In genomic region chr2:69200107-69200520, GRCh38 we compare ENCODE assay signal across 19 cellular contexts.
DNase-seq lines count a peak whose midpoint lies in the region; ATAC-seq and TF ChIP-seq lines count a peak whose summit lies in the region.
"Had no signal": no experiment of that assay in that cellular context is flagged by ENCODE, and none has a peak within 500 bp of the region (broad histone marks: within the 10 kb centered on the region; RNA-seq: fewer than 3 reads in every experiment).

No MANE protein-coding gene starts in this region.

- TF ChIP-seq POLR2A in gastrocnemius medialis (IDR thresholded peaks at IDR 0.05) (peak in 1 of 2 donors; percentile 8), GM18505 (IDR thresholded peaks at IDR 0.05; ENCODE audit: borderline replicate concordance, extremely low read depth, insufficient read depth, insufficient read length) (no peak)

- POLR2A ChIA-PET in WTC11 (lab: Charles Lee) = no interaction called here

- in situ Hi-C loops in gastrocnemius medialis (cut with MboI; ENCODE audit: low sequenced_read_pairs in 4 of 4) = no loop called here

- peaks cover 3% of the 10 kb centered on the region; the same call in 1 of the 2 replicates for H3K4me1 Mint-ChIP-seq in WTC11
- H3K4me1 Mint-ChIP-seq: IgD-negative memory B cell, T-cell had no signal

- DNase-seq in AG09319 (ENCODE audit: extremely low read depth, low read depth) = peak; percentile 90
- DNase-seq in WTC11 (ENCODE audit: low spot score) = no peak
- DNase-seq in left ventricle myocardium inferior = no peak
- peak in 1 of 2 donors; percentile 30 for DNase-seq in gastrocnemius medialis
- DNase-seq in HUDEP-2 (lab: John Stamatoyannopoulos, UW; ENCODE audit: unreplicated experiment in 76 of 76) = no peak
- DNase-seq in NCI-H1105 (lab: John Stamatoyannopoulos, UW) = no peak
- DNase-seq: activated T-cell treated with anti-CD3 and anti-CD28 coated beads, Interleukin-2, amount 50 U/mL, for 1 hour; AML-193; amniotic stem cell; DMS79 treated with DMSO at 0.1 percent for 48 hours; heart right ventricle; NCI-H187; NCI-H526; T-cell had no signal

- H3K27me3 ChIP-seq in left ventricle myocardium inferior (ENCODE audit: low read depth) (no peaks in the 10 kb centered on the region), gastrocnemius medialis (no peaks in the 10 kb centered on the region)
- H3K27me3 ChIP-seq: heart right ventricle had no signal

- intact Hi-C loops in left ventricle myocardium inferior (cut with micrococcal nuclease) = no loop called here
- intact Hi-C loops in gastrocnemius medialis (cut with DNase I; ENCODE audit: low total_unique reads) = loop anchor here (5.0 kb wide), 1 partner anchor 52 kb away; no protein-coding TSS in a partner anchor

- H3K27ac ChIP-seq in left ventricle myocardium inferior (replicated peaks) (peak overlapping the region; percentile 38), gastrocnemius medialis (peak overlapping the region in 3 of 4 donors; percentile 45 to 57 (median 56))

- H3K4me1 ChIP-seq in left ventricle myocardium inferior = peaks cover 14% of the 10 kb centered on the region
- H3K4me1 ChIP-seq in gastrocnemius medialis = peaks cover 4 to 5% of the 10 kb centered on the region in 2 donors

- H3K4me3 Mint-ChIP-seq in WTC11 = no peak overlapping the region
- H3K4me3 Mint-ChIP-seq: IgD-negative memory B cell, nephron, T-cell had no signal

- no peaks in the 10 kb centered on the region for H3K36me3 Mint-ChIP-seq in WTC11
- H3K36me3 Mint-ChIP-seq: IgD-negative memory B cell, T-cell had no signal

- TF ChIP-seq CTCF in AG09319 (IDR thresholded peaks at IDR 0.05; ENCODE audit: low read depth, low read length) (no peak), WTC11 (IDR thresholded peaks at IDR 0.05) (no peak), left ventricle myocardium inferior (IDR thresholded peaks at IDR 0.05; ENCODE audit: borderline replicate concordance) (no peak), gastrocnemius medialis (IDR thresholded peaks at IDR 0.05 in 4 of 5, conservative IDR thresholded peaks at IDR 0.05 in 1 of 5) (no peak)

- ATAC-seq in WTC11 (no peak), gastrocnemius medialis (peak; percentile 55 to 69), GM18505 (IDR thresholded peaks at IDR 0.05; ENCODE audit: unreplicated experiment) (no peak), GM19452 (IDR thresholded peaks at IDR 0.05; ENCODE audit: unreplicated experiment) (no peak)
- ATAC-seq: GM12878, T-cell had no signal

- H3K9me3 Mint-ChIP-seq in WTC11 = no peaks in the 10 kb centered on the region
- H3K9me3 Mint-ChIP-seq: IgD-negative memory B cell, nephron, T-cell had no signal

- H3K27me3 Mint-ChIP-seq in WTC11 (ENCODE audit: low read depth) = no peaks in the 10 kb centered on the region

- H3K9me3 ChIP-seq in left ventricle myocardium inferior (replicated peaks) (no peaks in the 10 kb centered on the region), gastrocnemius medialis (no peaks in the 10 kb centered on the region)
- H3K9me3 ChIP-seq: heart right ventricle had no signal

- H3K36me3 ChIP-seq in left ventricle myocardium inferior (no peaks in the 10 kb centered on the region), gastrocnemius medialis (no peaks in the 10 kb centered on the region)

- no peak overlapping the region for H3K4me3 ChIP-seq in left ventricle myocardium inferior
- H3K4me3 ChIP-seq in gastrocnemius medialis = no peak overlapping the region
- H3K4me3 ChIP-seq: GM12878, heart right ventricle had no signal

- H3K27ac Mint-ChIP-seq in WTC11 = no peak overlapping the region
- H3K27ac Mint-ChIP-seq: IgD-negative memory B cell, nephron, T-cell had no signal

- CTCF ChIA-PET in WTC11 (lab: Charles Lee) = no interaction called here

TF ChIP-seq in WTC11, 78 proteins besides CTCF, POLR2A, EP300 and RAD21:
- TF ChIP-seq GABPB1 (CRISPR knock-in tag; IDR thresholded peaks at IDR 0.05) (peak; percentile 81), USF2 (CRISPR knock-in tag; IDR thresholded peaks at IDR 0.05) (no peak)

Comparison
In these comparisons a context has a peak if more than half of its experiments do, and no peak if none do; other contexts are left out.
1. ATAC-seq: peak in gastrocnemius medialis (2 of 2); none in WTC11 (single experiment), GM18505 (single experiment) and GM19452 (single experiment).